Comparison of ENCODE assay signal across 22 cellular contexts in the genomic region with DNA sequence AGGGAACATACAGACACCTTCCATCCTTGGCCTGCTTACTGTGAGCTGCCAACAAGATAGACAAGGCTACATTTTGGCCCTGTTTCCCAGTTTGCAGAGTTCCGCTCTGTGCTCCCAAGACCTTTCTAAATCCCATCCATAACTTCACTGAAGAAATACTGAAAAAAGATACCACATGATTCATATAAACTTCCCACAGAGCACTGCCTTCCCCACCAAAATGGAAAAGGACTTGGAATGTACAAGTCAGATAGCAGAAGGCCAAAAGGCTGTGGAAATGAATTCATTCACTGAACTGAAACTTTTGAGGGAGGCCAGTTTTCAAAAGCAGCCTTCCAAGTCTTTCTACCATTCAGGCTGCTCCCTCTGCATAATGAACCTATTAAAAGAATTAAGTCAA. TPM values are rescaled to one million over a fixed set of nuclear protein-coding genes. Genes with fewer than 3 reads are reported as not detected.
DNase-seq lines count a peak whose midpoint lies in the region; ATAC-seq and TF ChIP-seq lines count a peak whose summit lies in the region.
"Had no signal": no experiment of that assay in that cellular context is flagged by ENCODE, and none has a peak within 500 bp of the region (broad histone marks: within the 10 kb centered on the region; RNA-seq: fewer than 3 reads in every experiment).

No MANE protein-coding gene starts in this region.

- H3K4me1 ChIP-seq in ascending aorta (no peaks in the 10 kb centered on the region), tibial artery (peaks cover 0 to 71% (median 8%) of the 10 kb centered on the region in 4 donors)
- H3K4me1 ChIP-seq: A549 had no signal

- H3K36me3 ChIP-seq in ascending aorta (no peaks in the 10 kb centered on the region), tibial artery (no peaks in the 10 kb centered on the region)

- no peak overlapping the region for H3K4me3 Mint-ChIP-seq in progenitor cell of endocrine pancreas (ENCODE audit: low read depth)
- H3K4me3 Mint-ChIP-seq: B cell, CD14-positive monocyte had no signal

- DNase-seq in ascending aorta (ENCODE audit: low spot score in 2 of 2): no peak
- DNase-seq in left lobe of liver (ENCODE audit: low spot score): no peak
- DNase-seq in progenitor cell of endocrine pancreas (ENCODE audit: low spot score, unreplicated experiment): no peak
- DNase-seq in tibial artery: no peak
- DNase-seq in hypothalamus (lab: John Stamatoyannopoulos, UW): no peak
- no peak for DNase-seq in activated naive CD4-positive, alpha-beta T cell treated with anti-CD3 and anti-CD28 coated beads, Interleukin-2, amount 50 U/mL, for 72 hours (ENCODE audit: low spot score in 2 of 2)
- DNase-seq: DMS53, GDM1, GOT3, KG1, NCI-H1105, NCI-H2081, NCI-H2171 treated with DMSO at 0.1 percent for 48 hours, NCI-H524 treated with DMSO at 0.1 percent for 48 hours, OCI-M1 had no signal

- H3K4me3 ChIP-seq in ascending aorta: no peak overlapping the region
- no peak overlapping the region for H3K4me3 ChIP-seq in tibial artery
- H3K4me3 ChIP-seq: A549 had no signal

- H3K27ac ChIP-seq in ascending aorta (peak overlapping the region; percentile 39 to 44), tibial artery (peak overlapping the region; percentile 50 to 65)
- H3K27ac ChIP-seq: A549 had no signal

- H3K27me3 ChIP-seq in ascending aorta (no peaks in the 10 kb centered on the region), tibial artery (no peaks in the 10 kb centered on the region)

- H3K9me3 ChIP-seq in ascending aorta (no peaks in the 10 kb centered on the region), tibial artery (no peaks in the 10 kb centered on the region)
- H3K9me3 ChIP-seq: A549 had no signal

- no peaks in the 10 kb centered on the region for H3K4me1 Mint-ChIP-seq in progenitor cell of endocrine pancreas (ENCODE audit: low read depth)
- H3K4me1 Mint-ChIP-seq: B cell had no signal

- peak; percentile 25 for ATAC-seq in left lobe of liver
- no peak for ATAC-seq in activated naive CD4-positive, alpha-beta T cell treated with anti-CD3 and anti-CD28 coated beads, Interleukin-2, amount 50 U/mL, for 72 hours
- no peak for ATAC-seq in GM18873 (IDR thresholded peaks at IDR 0.05; ENCODE audit: low FRiP score, unreplicated experiment)
- ATAC-seq: A549, Right ventricle myocardium inferior had no signal

- H3K27ac Mint-ChIP-seq in progenitor cell of endocrine pancreas: peak overlapping the region; percentile 25
- H3K27ac Mint-ChIP-seq in activated naive CD4-positive, alpha-beta T cell treated with anti-CD3 and anti-CD28 coated beads, Interleukin-2, amount 50 U/mL, for 72 hours: no peak overlapping the region
- H3K27ac Mint-ChIP-seq: B cell, CD14-positive monocyte had no signal

- H3K9me3 Mint-ChIP-seq in progenitor cell of endocrine pancreas (ENCODE audit: low read depth): no peaks in the 10 kb centered on the region
- no peaks in the 10 kb centered on the region for H3K9me3 Mint-ChIP-seq in activated naive CD4-positive, alpha-beta T cell treated with anti-CD3 and anti-CD28 coated beads, Interleukin-2, amount 50 U/mL, for 72 hours

- no peaks in the 10 kb centered on the region for H3K27me3 Mint-ChIP-seq in progenitor cell of endocrine pancreas

- no peaks in the 10 kb centered on the region for H3K36me3 Mint-ChIP-seq in progenitor cell of endocrine pancreas (ENCODE audit: insufficient read depth)
- H3K36me3 Mint-ChIP-seq in activated naive CD4-positive, alpha-beta T cell treated with anti-CD3 and anti-CD28 coated beads, Interleukin-2, amount 50 U/mL, for 72 hours: no peaks in the 10 kb centered on the region
- H3K36me3 Mint-ChIP-seq: CD14-positive monocyte had no signal

- TF ChIP-seq CTCF in ascending aorta (IDR thresholded peaks at IDR 0.05) (no peak), progenitor cell of endocrine pancreas (IDR thresholded peaks at IDR 0.05; ENCODE audit: unreplicated experiment) (no peak), tibial artery (IDR thresholded peaks at IDR 0.05) (no peak)

- intact Hi-C loops in ascending aorta (cut with DNase I): no loop called here
- intact Hi-C loops in tibial artery (cut with DNase I; ENCODE audit: low total_unique reads): no loop called here

RNA-seq across cellular contexts. Expression of a gene that starts 29.6 kb away (rescaled TPM):
- 1.3 TPM for total RNA-seq in ascending aorta
- 0.20 TPM for total RNA-seq in left lobe of liver
- 0.11 and 0.12 TPM in 2 replicates for total RNA-seq in progenitor cell of endocrine pancreas
- total RNA-seq in activated naive CD4-positive, alpha-beta T cell treated with anti-CD3 and anti-CD28 coated beads, Interleukin-2, amount 50 U/mL, for 72 hours: not detected
- total RNA-seq: B cell, HT1080, Right ventricle myocardium inferior, SK-MEL-5 had no signal
